In the genomic region with DNA sequence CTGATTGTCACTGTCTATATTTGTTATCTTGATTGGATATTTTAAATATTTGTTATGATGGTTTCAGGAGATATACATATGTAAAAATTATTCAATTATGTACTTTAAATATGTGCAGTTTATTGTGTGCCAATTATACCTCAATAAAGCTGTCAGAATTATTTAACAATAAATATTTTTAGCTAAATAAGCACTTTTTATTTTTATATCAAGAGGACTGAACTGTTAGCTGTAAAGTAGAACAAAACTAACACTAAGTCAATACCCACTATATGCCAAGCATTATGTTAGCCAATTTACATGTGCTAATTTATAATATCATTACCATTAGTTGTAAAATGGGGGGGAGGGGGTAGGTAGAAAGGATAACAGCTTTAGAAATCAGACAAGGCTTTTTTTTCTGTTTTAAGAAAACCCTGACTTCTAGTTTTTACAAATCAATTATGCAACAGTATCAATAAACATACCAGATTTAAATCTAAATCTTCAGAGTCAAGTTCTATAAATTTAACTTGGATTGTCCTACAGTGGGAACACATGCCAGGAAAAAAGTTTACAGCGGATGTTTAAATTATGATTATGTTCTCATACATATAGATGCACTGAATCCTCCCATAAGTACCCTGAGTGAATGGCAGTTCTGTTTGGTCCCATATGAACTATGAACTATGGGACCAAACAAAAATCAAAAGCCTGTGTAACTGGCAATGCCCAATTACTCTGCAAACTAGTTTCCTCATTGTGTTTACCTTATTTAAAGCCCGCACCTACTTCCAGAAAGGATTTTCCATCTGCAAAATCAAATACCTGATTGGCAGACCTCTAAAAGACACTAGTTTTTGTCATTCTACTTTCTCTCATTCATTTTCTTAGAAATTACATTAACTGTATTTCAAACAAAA, we compare ENCODE assay signal across 1 cellular context.
A peak's percentile ranks its signal among the peaks of the same experiment; 100 is the strongest.
TF ChIP-seq lines count a peak whose summit lies in the region.

No MANE protein-coding gene starts in this region.

TF ChIP-seq in HepG2, 621 proteins besides CTCF, POLR2A, EP300 and RAD21 (continued from another document and continues in another):
- peak; percentile 64 for TF ChIP-seq YEATS4 (CRISPR knock-in tag; IDR thresholded peaks at IDR 0.05; ENCODE audit: borderline replicate concordance)
- TF ChIP-seq NCOA2 (CRISPR knock-in tag; IDR thresholded peaks at IDR 0.05) = peak; percentile 96
- 0 out of 2 replicates have a peak, but pooled peaks have one; percentile 42 for TF ChIP-seq ZNF20 (CRISPR knock-in tag; IDR thresholded peaks at IDR 0.05)
- TF ChIP-seq FOXP4 (CRISPR knock-in tag; IDR thresholded peaks at IDR 0.05) = peak; percentile 99
- TF ChIP-seq DPF2 (CRISPR knock-in tag; IDR thresholded peaks at IDR 0.05; ENCODE audit: borderline replicate concordance, low read depth) = peak; percentile 88
- TF ChIP-seq HMG20A (CRISPR knock-in tag; IDR thresholded peaks at IDR 0.05; ENCODE audit: borderline replicate concordance) = peak; percentile 82; the same call in 1 of the 2 replicates
- TF ChIP-seq ARID3A (IDR thresholded peaks at IDR 0.05; ENCODE audit: low read depth, low read length) = peak; percentile 90
- TF ChIP-seq RERE (CRISPR knock-in tag; IDR thresholded peaks at IDR 0.05; ENCODE audit: low read depth) = peak; percentile 79
- peak; percentile 77; the same call in 1 of the 2 replicates for TF ChIP-seq TFE3 (CRISPR knock-in tag; IDR thresholded peaks at IDR 0.05)
- peak; percentile 41; the same call in 1 of the 2 replicates for TF ChIP-seq MBD4 (IDR thresholded peaks at IDR 0.05; ENCODE audit: borderline replicate concordance, low read length)
- TF ChIP-seq MTF1 (CRISPR knock-in tag; IDR thresholded peaks at IDR 0.05) = 0 out of 2 replicates have a peak, but pooled peaks have one; percentile 36
- TF ChIP-seq ZBTB20 (CRISPR knock-in tag; IDR thresholded peaks at IDR 0.05; ENCODE audit: borderline replicate concordance, low read depth) = peak; percentile 100
- no peak for TF ChIP-seq ETV6 (CRISPR knock-in tag; conservative IDR thresholded peaks at IDR 0.05)
- TF ChIP-seq, protein P1, sequence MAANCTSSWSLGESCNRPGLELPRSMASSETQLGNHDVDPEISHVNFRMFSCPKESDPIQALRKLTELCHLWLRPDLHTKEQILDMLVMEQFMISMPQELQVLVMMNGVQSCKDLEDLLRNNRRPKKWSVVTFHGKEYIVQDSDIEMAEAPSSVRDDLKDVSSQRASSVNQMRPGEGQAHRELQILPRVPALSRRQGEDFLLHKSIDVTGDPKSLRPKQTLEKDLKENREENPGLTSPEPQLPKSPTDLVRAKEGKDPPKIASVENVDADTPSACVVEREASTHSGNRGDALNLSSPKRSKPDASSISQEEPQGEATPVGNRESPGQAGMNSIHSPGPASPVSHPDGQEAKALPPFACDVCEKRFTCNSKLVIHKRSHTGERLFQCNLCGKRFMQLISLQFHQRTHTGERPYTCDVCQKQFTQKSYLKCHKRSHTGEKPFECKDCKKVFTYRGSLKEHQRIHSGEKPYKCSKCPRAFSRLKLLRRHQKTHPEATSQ (CRISPR knock-in tag; IDR thresholded peaks at IDR 0.05; ENCODE audit: borderline replicate concordance) = peak; percentile 88; the same call in 1 of the 2 replicates
- no peak for TF ChIP-seq EED (CRISPR knock-in tag; IDR thresholded peaks at IDR 0.05)
- TF ChIP-seq MIER2 (CRISPR knock-in tag; IDR thresholded peaks at IDR 0.05) = peak; percentile 82; the same call in 1 of the 2 replicates
- TF ChIP-seq RCOR2 (CRISPR knock-in tag; IDR thresholded peaks at IDR 0.05) = peak; percentile 96
- 0 out of 2 replicates have a peak, but pooled peaks have one; percentile 83 for TF ChIP-seq ZNF549 (CRISPR knock-in tag; IDR thresholded peaks at IDR 0.05)
- TF ChIP-seq KDM5A (IDR thresholded peaks at IDR 0.05; ENCODE audit: borderline replicate concordance, low read length) = no peak; the same call in 1 of the 2 replicates
- peak; percentile 98 for TF ChIP-seq ZNF367 (CRISPR knock-in tag; IDR thresholded peaks at IDR 0.05; ENCODE audit: borderline replicate concordance)
- TF ChIP-seq BCL6 (CRISPR knock-in tag; IDR thresholded peaks at IDR 0.05) = peak; percentile 90
- peak; percentile 79; the same call in 1 of the 2 replicates for TF ChIP-seq ZBTB21 (CRISPR knock-in tag; IDR thresholded peaks at IDR 0.05)
- TF ChIP-seq HNF1A (IDR thresholded peaks at IDR 0.05; ENCODE audit: low read depth) = no peak; the same call in 1 of the 2 replicates
- peak; percentile 79; the same call in 1 of the 2 replicates for TF ChIP-seq HNF1A (CRISPR knock-in tag; IDR thresholded peaks at IDR 0.05; ENCODE audit: borderline replicate concordance)
- TF ChIP-seq ZNF331 (CRISPR knock-in tag; IDR thresholded peaks at IDR 0.05) = peak; percentile 93
- TF ChIP-seq NFATC3 (CRISPR knock-in tag; IDR thresholded peaks at IDR 0.05) = no peak
- TF ChIP-seq ELF3 (CRISPR knock-in tag; IDR thresholded peaks at IDR 0.05) = peak; percentile 99
- TF ChIP-seq ZNF652 (CRISPR knock-in tag; IDR thresholded peaks at IDR 0.05; ENCODE audit: borderline replicate concordance, low read depth) = 0 out of 2 replicates have a peak, but pooled peaks have one; percentile 45
- TF ChIP-seq PITX1 (CRISPR knock-in tag; IDR thresholded peaks at IDR 0.05) = peak; percentile 93
- no peak for TF ChIP-seq AGO1 (IDR thresholded peaks at IDR 0.05; ENCODE audit: low read depth, low read length, poor library complexity, severe bottlenecking)
- TF ChIP-seq, protein P2, sequence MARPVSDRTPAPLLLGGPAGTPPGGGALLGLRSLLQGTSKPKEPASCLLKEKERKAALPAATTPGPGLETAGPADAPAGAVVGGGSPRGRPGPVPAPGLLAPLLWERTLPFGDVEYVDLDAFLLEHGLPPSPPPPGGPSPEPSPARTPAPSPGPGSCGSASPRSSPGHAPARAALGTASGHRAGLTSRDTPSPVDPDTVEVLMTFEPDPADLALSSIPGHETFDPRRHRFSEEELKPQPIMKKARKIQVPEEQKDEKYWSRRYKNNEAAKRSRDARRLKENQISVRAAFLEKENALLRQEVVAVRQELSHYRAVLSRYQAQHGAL (CRISPR knock-in tag; IDR thresholded peaks at IDR 0.05; ENCODE audit: not compliant biosample characterization) = peak; percentile 21
- TF ChIP-seq FOXK1 (CRISPR knock-in tag; IDR thresholded peaks at IDR 0.05; ENCODE audit: borderline replicate concordance, low read depth) = peak; percentile 83; the same call in 1 of the 2 replicates
- TF ChIP-seq ZNF644 (CRISPR knock-in tag; IDR thresholded peaks at IDR 0.05; ENCODE audit: low read depth) = peak; percentile 94
- TF ChIP-seq RARA (CRISPR knock-in tag; IDR thresholded peaks at IDR 0.05) = peak; percentile 86
- no peak for TF ChIP-seq SP2 (CRISPR knock-in tag; IDR thresholded peaks at IDR 0.05)
